ENCODE assay signal across 14 cellular contexts in genomic region chr13:26300140-26300539, GRCh38. TPM values are rescaled to one million over a fixed set of nuclear protein-coding genes. Genes with fewer than 3 reads are reported as not detected.
DNase-seq lines count a peak whose midpoint lies in the region; ATAC-seq and TF ChIP-seq lines count a peak whose summit lies in the region.
"Had no signal": no experiment of that assay in that cellular context is flagged by ENCODE, and none has a peak within 500 bp of the region (broad histone marks: within the 10 kb centered on the region; RNA-seq: fewer than 3 reads in every experiment).

No MANE protein-coding gene starts in this region.

- H3K4me3 Mint-ChIP-seq in activated naive CD8-positive, alpha-beta T cell treated with anti-CD3 and anti-CD28 coated beads, Interleukin-2, amount 50 U/mL, for 24 hours: no peak overlapping the region
- H3K4me3 Mint-ChIP-seq in activated naive CD8-positive, alpha-beta T cell treated with anti-CD3 and anti-CD28 coated beads for 36 hours: no peak overlapping the region
- H3K4me3 Mint-ChIP-seq in osteocyte (ENCODE audit: unreplicated experiment): no peak overlapping the region
- H3K4me3 Mint-ChIP-seq: activated naive CD8-positive, alpha-beta T cell treated with anti-CD3 and anti-CD28 coated beads, Interleukin-2, amount 10 ng/mL, durations not matched to agents 7 days and 5 days; endodermal cell had no signal

- peak; percentile 4 for DNase-seq in activated naive CD8-positive, alpha-beta T cell treated with anti-CD3 and anti-CD28 coated beads, Interleukin-2, amount 50 U/mL, for 24 hours
- DNase-seq in activated naive CD8-positive, alpha-beta T cell treated with anti-CD3 and anti-CD28 coated beads for 36 hours: no peak
- no peak for DNase-seq in RWPE2 (ENCODE audit: low spot score)
- DNase-seq in fibroblast of the conjunctiva (ENCODE audit: low read depth): peak; percentile 9
- peak; percentile 36 for DNase-seq in stimulated activated CD8-positive, alpha-beta memory T cell treated with anti-CD3 and anti-CD28 coated beads, Interleukin-4, amount 100 ng/mL, for 48 hours
- no peak for DNase-seq in osteocyte (ENCODE audit: extremely low spot score, unreplicated experiment)
- DNase-seq: activated naive CD8-positive, alpha-beta T cell treated with anti-CD3 and anti-CD28 coated beads, Interleukin-2, amount 10 ng/mL, durations not matched to agents 7 days and 5 days; AML-193; endodermal cell; KBM-7; NCI-H2029 had no signal

- peak; percentile 54 for ATAC-seq in activated naive CD8-positive, alpha-beta T cell treated with anti-CD3 and anti-CD28 coated beads, Interleukin-2, amount 50 U/mL, for 24 hours
- ATAC-seq in RWPE2 (ENCODE audit: low read depth): peak; percentile 71; the same call in 2 of the 3 replicates
- ATAC-seq in HG02610 (IDR thresholded peaks at IDR 0.05; ENCODE audit: unreplicated experiment): no peak
- ATAC-seq in GM19035 (IDR thresholded peaks at IDR 0.05; ENCODE audit: unreplicated experiment): no peak

- H3K4me1 ChIP-seq in RWPE2 (ENCODE audit: insufficient read depth, poor library complexity, severe bottlenecking): peaks cover 8% of the 10 kb centered on the region

- H3K4me1 Mint-ChIP-seq in activated naive CD8-positive, alpha-beta T cell treated with anti-CD3 and anti-CD28 coated beads, Interleukin-2, amount 50 U/mL, for 24 hours: peaks cover 38% of the 10 kb centered on the region
- peaks cover 43% of the 10 kb centered on the region for H3K4me1 Mint-ChIP-seq in activated naive CD8-positive, alpha-beta T cell treated with anti-CD3 and anti-CD28 coated beads for 36 hours
- H3K4me1 Mint-ChIP-seq in osteocyte (ENCODE audit: unreplicated experiment): peaks cover 22% of the 10 kb centered on the region

- H3K27ac ChIP-seq in RWPE2 (ENCODE audit: poor library complexity, severe bottlenecking): no peak overlapping the region
- H3K27ac ChIP-seq: vagina had no signal

- H3K27me3 ChIP-seq in RWPE2 (ENCODE audit: insufficient read depth, poor library complexity, severe bottlenecking): no peaks in the 10 kb centered on the region
- H3K27me3 ChIP-seq: vagina had no signal

- no peaks in the 10 kb centered on the region for H3K36me3 ChIP-seq in RWPE2 (ENCODE audit: low read depth)
- H3K36me3 ChIP-seq: vagina had no signal

- TF ChIP-seq CTCF in RWPE2 (IDR thresholded peaks at IDR 0.05; ENCODE audit: poor library complexity, severe bottlenecking) (no peak), osteocyte (IDR thresholded peaks at IDR 0.05) (no peak)

- H3K9me3 Mint-ChIP-seq in activated naive CD8-positive, alpha-beta T cell treated with anti-CD3 and anti-CD28 coated beads, Interleukin-2, amount 50 U/mL, for 24 hours: no peaks in the 10 kb centered on the region
- peaks cover 2% of the 10 kb centered on the region for H3K9me3 Mint-ChIP-seq in activated naive CD8-positive, alpha-beta T cell treated with anti-CD3 and anti-CD28 coated beads for 36 hours
- H3K9me3 Mint-ChIP-seq in osteocyte (ENCODE audit: unreplicated experiment): no peaks in the 10 kb centered on the region
- H3K9me3 Mint-ChIP-seq: endodermal cell had no signal

- H3K36me3 Mint-ChIP-seq in activated naive CD8-positive, alpha-beta T cell treated with anti-CD3 and anti-CD28 coated beads, Interleukin-2, amount 50 U/mL, for 24 hours (ENCODE audit: low read depth): peaks cover 5% of the 10 kb centered on the region
- peaks cover 18% of the 10 kb centered on the region for H3K36me3 Mint-ChIP-seq in activated naive CD8-positive, alpha-beta T cell treated with anti-CD3 and anti-CD28 coated beads for 36 hours
- H3K36me3 Mint-ChIP-seq in osteocyte (ENCODE audit: unreplicated experiment): peaks cover 2% of the 10 kb centered on the region

- H3K4me3 ChIP-seq in RWPE2 (ENCODE audit: severe bottlenecking): no peak overlapping the region
- H3K4me3 ChIP-seq: vagina had no signal

- H3K27ac Mint-ChIP-seq in activated naive CD8-positive, alpha-beta T cell treated with anti-CD3 and anti-CD28 coated beads, Interleukin-2, amount 50 U/mL, for 24 hours: no peak overlapping the region
- H3K27ac Mint-ChIP-seq in activated naive CD8-positive, alpha-beta T cell treated with anti-CD3 and anti-CD28 coated beads for 36 hours: no peak overlapping the region
- no peak overlapping the region for H3K27ac Mint-ChIP-seq in osteocyte (ENCODE audit: unreplicated experiment)
- H3K27ac Mint-ChIP-seq: activated naive CD8-positive, alpha-beta T cell treated with anti-CD3 and anti-CD28 coated beads, Interleukin-2, amount 10 ng/mL, durations not matched to agents 7 days and 5 days; endodermal cell had no signal

- no peaks in the 10 kb centered on the region for H3K9me3 ChIP-seq in RWPE2 (ENCODE audit: severe bottlenecking)
- H3K9me3 ChIP-seq: vagina had no signal

- no peaks in the 10 kb centered on the region for H3K27me3 Mint-ChIP-seq in activated naive CD8-positive, alpha-beta T cell treated with anti-CD3 and anti-CD28 coated beads, Interleukin-2, amount 50 U/mL, for 24 hours
- no peaks in the 10 kb centered on the region for H3K27me3 Mint-ChIP-seq in activated naive CD8-positive, alpha-beta T cell treated with anti-CD3 and anti-CD28 coated beads for 36 hours
- no peaks in the 10 kb centered on the region for H3K27me3 Mint-ChIP-seq in osteocyte (ENCODE audit: unreplicated experiment)
- H3K27me3 Mint-ChIP-seq: activated naive CD8-positive, alpha-beta T cell treated with anti-CD3 and anti-CD28 coated beads, Interleukin-2, amount 10 ng/mL, durations not matched to agents 7 days and 5 days had no signal

RNA-seq across cellular contexts. Expression of gene CDK8, which starts 46.2 kb away (rescaled TPM):
- 10 to 100 TPM; 25.3 to 26.4 TPM for total RNA-seq in activated naive CD8-positive, alpha-beta T cell treated with anti-CD3 and anti-CD28 coated beads for 36 hours
- 12.2 and 14.1 TPM in 2 replicates for total RNA-seq in osteocyte

Comparison
In these comparisons a context has a peak if more than half of its experiments do, and no peak if none do; other contexts are left out.
1. DNase-seq: peak in activated naive CD8-positive, alpha-beta T cell treated with anti-CD3 and anti-CD28 coated beads, Interleukin-2, amount 50 U/mL, for 24 hours (single experiment), fibroblast of the conjunctiva (single experiment) and stimulated activated CD8-positive, alpha-beta memory T cell treated with anti-CD3 and anti-CD28 coated beads, Interleukin-4, amount 100 ng/mL, for 48 hours (single experiment); none in activated naive CD8-positive, alpha-beta T cell treated with anti-CD3 and anti-CD28 coated beads for 36 hours (single experiment), RWPE2 (single experiment) and osteocyte (single experiment).
2. ATAC-seq: peak in activated naive CD8-positive, alpha-beta T cell treated with anti-CD3 and anti-CD28 coated beads, Interleukin-2, amount 50 U/mL, for 24 hours (single experiment) and RWPE2 (single experiment); none in HG02610 (single experiment) and GM19035 (single experiment).